ENCODE assay signal across 37 cellular contexts in the genomic region with DNA sequence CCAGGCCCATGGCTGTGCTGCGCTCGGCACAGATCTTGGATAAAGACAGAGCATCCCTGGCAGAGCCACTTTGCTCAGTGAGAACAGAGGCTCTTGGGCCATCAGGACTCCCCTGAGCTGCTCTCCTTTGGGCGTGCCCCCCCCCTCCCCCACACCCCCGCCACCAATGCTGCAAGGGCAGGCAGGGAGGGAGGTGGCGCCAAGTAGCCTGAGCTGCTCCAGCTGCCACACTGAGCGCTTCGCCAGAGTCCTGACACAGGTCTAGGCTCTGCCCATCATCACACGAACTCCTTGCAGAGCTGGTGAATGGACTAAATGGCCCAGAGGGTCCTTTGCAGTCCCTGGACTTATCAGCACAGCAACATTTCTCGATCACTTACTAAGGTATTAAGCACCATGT.
"Had no signal": no experiment of that assay in that cellular context is flagged by ENCODE, and none has a peak within 500 bp of the region (broad histone marks: within the 10 kb centered on the region; RNA-seq: fewer than 3 reads in every experiment).

No MANE protein-coding gene starts in this region.

- FAIRE-seq: astrocyte, bronchial epithelial cell, TTC549 had no signal

- H3K9me3 Mint-ChIP-seq: activated B cell treated with CpG ODN at 0.5 μM for 24 hours; activated CD4-positive, alpha-beta memory T cell treated with anti-CD3 and anti-CD28 coated beads for 36 hours; activated CD4-positive, alpha-beta T cell treated with anti-CD3 and anti-CD28 coated beads, Interleukin-2, amount 10 ng/mL, durations not matched to agents 24 days and 14 days; activated CD8-positive, alpha-beta T cell treated with anti-CD3 and anti-CD28 coated beads for 36 hours; activated naive CD4-positive, alpha-beta T cell treated with anti-CD3 and anti-CD28 coated beads for 36 hours; activated naive CD4-positive, alpha-beta T cell treated with anti-CD3 and anti-CD28 coated beads, Interleukin-2, amount 50 U/mL, for 72 hours; activated naive CD8-positive, alpha-beta T cell treated with anti-CD3 and anti-CD28 coated beads for 36 hours; activated T-cell treated with anti-CD3 and anti-CD28 coated beads, Interleukin-2, amount 50 U/mL, for 4 hours; activated T-cell treated with anti-CD3 and anti-CD28 coated beads, Interleukin-2, amount 50 U/mL, for 72 hours; activated T-helper 1 cell treated with anti-CD3 and anti-CD28 coated beads, Interleukin-12 subunit alpha, Interleukin-12 subunit beta, Interleukin-2, Interleukin-4 antibody, amounts not matched to agents 30 ng/mL and 10 ng/mL and 1 ng/mL, durations not matched to agents 14 hours and 24 hours and 36 hours; activated T-helper 17 cell treated with anti-CD3 and anti-CD28 coated beads, Interleukin-2, amount 50 U/mL, for 72 hours; brain; central memory CD8-positive, alpha-beta T cell; T-helper 1 cell treated with Interleukin-12 subunit alpha and Interleukin-12 subunit beta and Interleukin-4 antibody, amounts not matched to agents 30 μg/mL and 1 μg/mL, for 36 hours; T-helper 2 cell treated with Interferon-gamma antibody and Interleukin-4, amounts not matched to agents 5 μg/mL and 100 μg/mL, for 36 hours had no signal

- H3K27me3 Mint-ChIP-seq: activated B cell treated with CpG ODN at 0.5 μM for 24 hours; activated CD4-positive, alpha-beta memory T cell treated with anti-CD3 and anti-CD28 coated beads for 36 hours; activated CD4-positive, alpha-beta T cell treated with anti-CD3 and anti-CD28 coated beads, Interleukin-2, amount 10 ng/mL, durations not matched to agents 24 days and 14 days; activated CD8-positive, alpha-beta T cell treated with anti-CD3 and anti-CD28 coated beads for 36 hours; activated naive CD8-positive, alpha-beta T cell treated with anti-CD3 and anti-CD28 coated beads for 36 hours; activated T-helper 17 cell treated with anti-CD3 and anti-CD28 coated beads, Interleukin-2, amount 50 U/mL, for 72 hours; brain; central memory CD8-positive, alpha-beta T cell had no signal

- H3K4me3 ChIP-seq: cardiac muscle cell had no signal

- H3K27me3 ChIP-seq: cardiac muscle cell had no signal

- ATAC-seq: activated CD8-positive, alpha-beta T cell treated with anti-CD3 and anti-CD28 coated beads for 36 hours; activated naive CD4-positive, alpha-beta T cell treated with anti-CD3 and anti-CD28 coated beads, Interleukin-2, amount 50 U/mL, for 72 hours; activated T-cell treated with anti-CD3 and anti-CD28 coated beads, Interleukin-2, amount 50 U/mL, for 4 hours; activated T-cell treated with anti-CD3 and anti-CD28 coated beads, Interleukin-2, amount 50 U/mL, for 72 hours; activated T-helper 17 cell treated with anti-CD3 and anti-CD28 coated beads, Interleukin-2, amount 50 U/mL, for 72 hours had no signal

- H3K27ac ChIP-seq: cardiac muscle cell, VCaP had no signal

- H3K4me3 Mint-ChIP-seq: activated B cell treated with CpG ODN at 0.5 μM for 24 hours; activated CD4-positive, alpha-beta memory T cell treated with anti-CD3 and anti-CD28 coated beads for 36 hours; activated CD4-positive, alpha-beta T cell treated with anti-CD3 and anti-CD28 coated beads, Interleukin-2, amount 10 ng/mL, durations not matched to agents 24 days and 14 days; activated CD8-positive, alpha-beta T cell treated with anti-CD3 and anti-CD28 coated beads for 36 hours; activated naive CD4-positive, alpha-beta T cell treated with anti-CD3 and anti-CD28 coated beads for 36 hours; activated naive CD8-positive, alpha-beta T cell treated with anti-CD3 and anti-CD28 coated beads for 36 hours; activated T-cell treated with anti-CD3 and anti-CD28 coated beads, Interleukin-2, amount 50 U/mL, for 4 hours; activated T-cell treated with anti-CD3 and anti-CD28 coated beads, Interleukin-2, amount 50 U/mL, for 72 hours; activated T-helper 1 cell treated with anti-CD3 and anti-CD28 coated beads, Interleukin-12 subunit alpha, Interleukin-12 subunit beta, Interleukin-2, Interleukin-4 antibody, amounts not matched to agents 30 ng/mL and 10 ng/mL and 1 ng/mL, durations not matched to agents 14 hours and 24 hours and 36 hours; activated T-helper 17 cell treated with anti-CD3 and anti-CD28 coated beads, Interleukin-2, amount 50 U/mL, for 72 hours; brain; central memory CD8-positive, alpha-beta T cell; T-helper 1 cell treated with Interleukin-12 subunit alpha and Interleukin-12 subunit beta and Interleukin-4 antibody, amounts not matched to agents 30 μg/mL and 1 μg/mL, for 36 hours; T-helper 2 cell treated with Interferon-gamma antibody and Interleukin-4, amounts not matched to agents 5 μg/mL and 100 μg/mL, for 36 hours had no signal

- H3K27ac Mint-ChIP-seq: activated B cell treated with CpG ODN at 0.5 μM for 24 hours; activated CD4-positive, alpha-beta memory T cell treated with anti-CD3 and anti-CD28 coated beads for 36 hours; activated CD4-positive, alpha-beta T cell treated with anti-CD3 and anti-CD28 coated beads, Interleukin-2, amount 10 ng/mL, durations not matched to agents 24 days and 14 days; activated CD8-positive, alpha-beta T cell treated with anti-CD3 and anti-CD28 coated beads for 36 hours; activated naive CD4-positive, alpha-beta T cell treated with anti-CD3 and anti-CD28 coated beads for 36 hours; activated naive CD4-positive, alpha-beta T cell treated with anti-CD3 and anti-CD28 coated beads, Interleukin-2, amount 50 U/mL, for 72 hours; activated naive CD8-positive, alpha-beta T cell treated with anti-CD3 and anti-CD28 coated beads for 36 hours; activated T-cell treated with anti-CD3 and anti-CD28 coated beads, Interleukin-2, amount 50 U/mL, for 72 hours; activated T-helper 1 cell treated with anti-CD3 and anti-CD28 coated beads, Interleukin-12 subunit alpha, Interleukin-12 subunit beta, Interleukin-2, Interleukin-4 antibody, amounts not matched to agents 30 ng/mL and 10 ng/mL and 1 ng/mL, durations not matched to agents 14 hours and 24 hours and 36 hours; activated T-helper 17 cell treated with anti-CD3 and anti-CD28 coated beads, Interleukin-2, amount 50 U/mL, for 72 hours; brain; T-helper 1 cell treated with Interleukin-12 subunit alpha and Interleukin-12 subunit beta and Interleukin-4 antibody, amounts not matched to agents 30 μg/mL and 1 μg/mL, for 36 hours; T-helper 2 cell treated with Interferon-gamma antibody and Interleukin-4, amounts not matched to agents 5 μg/mL and 100 μg/mL, for 36 hours had no signal

- DNase-seq: activated B cell treated with CpG ODN at 0.5 μM for 24 hours; activated CD4-positive, alpha-beta memory T cell treated with anti-CD3 and anti-CD28 coated beads for 36 hours; activated CD4-positive, alpha-beta T cell treated with anti-CD3 and anti-CD28 coated beads for 4 hours; activated CD4-positive, alpha-beta T cell treated with anti-CD3 and anti-CD28 coated beads, Interleukin-2, amount 10 ng/mL, durations not matched to agents 24 days and 14 days; activated CD4-positive, alpha-beta T cell treated with anti-CD3 and anti-CD28 coated beads, Interleukin-2, amount 50 U/mL, for 1 hour; activated CD4-positive, alpha-beta T cell treated with anti-CD3 and anti-CD28 coated beads, Interleukin-2, amount 50 U/mL, for 4 hours; activated CD4-positive, CD25-positive, alpha-beta regulatory T cell treated with anti-CD3 and anti-CD28 coated beads, Interleukin-2, amount 50 U/mL, for 72 hours; activated CD8-positive, alpha-beta memory T cell treated with anti-CD3 and anti-CD28 coated beads, Interleukin-2, amount 50 U/mL, for 4 hours; activated CD8-positive, alpha-beta T cell treated with anti-CD3 and anti-CD28 coated beads for 36 hours; activated effector memory CD4-positive, alpha-beta T cell treated with anti-CD3 and anti-CD28 coated beads, Interleukin-2, amount 50 U/mL, for 16 hours; activated gamma-delta T cell treated with Interleukin-2 at 50 U/mL for 16 hours; activated naive CD4-positive, alpha-beta T cell; activated naive CD4-positive, alpha-beta T cell treated with anti-CD3 and anti-CD28 coated beads for 36 hours; activated naive CD4-positive, alpha-beta T cell treated with anti-CD3 and anti-CD28 coated beads, Interleukin-2, amount 50 U/mL, for 16 hours; activated naive CD8-positive, alpha-beta T cell treated with anti-CD3 and anti-CD28 coated beads for 36 hours; activated T-cell treated with anti-CD3 and anti-CD28 coated beads for 4 hours; activated T-cell treated with anti-CD3 and anti-CD28 coated beads, Interleukin-2, amount 50 U/mL, for 1 hour; activated T-cell treated with anti-CD3 and anti-CD28 coated beads, Interleukin-2, amount 50 U/mL, for 4 hours; activated T-cell treated with anti-CD3 and anti-CD28 coated beads, Interleukin-2, amount 50 U/mL, for 72 hours; amniotic stem cell; caudate nucleus; cerebellar nuclear complex; T-helper 1 cell; T-helper 2 cell; T-helper 9 cell had no signal

- H3K4me1 Mint-ChIP-seq: activated B cell treated with CpG ODN at 0.5 μM for 24 hours; activated CD4-positive, alpha-beta T cell treated with anti-CD3 and anti-CD28 coated beads, Interleukin-2, amount 10 ng/mL, durations not matched to agents 24 days and 14 days; activated T-helper 17 cell treated with anti-CD3 and anti-CD28 coated beads, Interleukin-2, amount 50 U/mL, for 72 hours; central memory CD8-positive, alpha-beta T cell had no signal
